ENCODE assay signal across 1 cellular context in the genomic region with DNA sequence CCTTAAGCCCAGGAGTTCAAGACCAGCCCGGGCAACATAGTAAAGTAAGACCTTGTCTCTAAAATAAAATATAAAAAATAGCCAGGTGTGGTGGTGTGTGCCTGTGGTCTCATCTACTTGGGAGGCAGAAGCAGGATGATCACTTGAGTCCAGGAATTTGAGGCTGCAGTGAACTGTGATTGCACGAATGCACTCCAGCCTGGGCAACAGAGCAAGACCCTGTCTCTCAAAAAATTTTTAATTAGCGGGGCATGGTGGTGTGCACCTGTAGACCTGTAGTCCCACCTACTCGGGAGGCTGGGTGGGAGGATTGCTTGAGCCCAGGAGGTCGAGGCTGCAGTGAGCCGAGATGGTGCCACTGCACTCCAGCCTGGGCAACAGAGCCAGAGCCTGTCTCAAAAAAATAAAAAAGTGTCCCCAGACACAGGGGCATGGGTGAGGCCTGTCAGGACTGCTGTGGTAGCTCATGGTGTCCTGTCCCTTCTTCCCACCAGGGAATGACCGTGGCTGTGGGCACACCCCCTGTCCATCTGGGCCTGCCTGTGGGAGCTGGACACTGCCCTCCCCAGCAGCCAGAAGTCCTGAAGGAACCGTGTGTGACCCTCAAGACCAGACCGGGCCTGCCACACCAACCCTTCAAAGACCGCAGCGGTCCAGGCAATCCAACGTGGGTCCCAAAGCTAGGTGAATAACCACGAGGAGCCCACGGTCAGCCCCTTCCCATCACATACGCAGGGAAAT.
TF ChIP-seq lines count a peak whose summit lies in the region.

No MANE protein-coding gene starts in this region.

TF ChIP-seq in IMR-90, 13 proteins besides CTCF, POLR2A, EP300 and RAD21:
- TF ChIP-seq MAFK (IDR thresholded peaks at IDR 0.05; ENCODE audit: low read depth, low read length) (no peak), FOS (IDR thresholded peaks at IDR 0.05; ENCODE audit: low read depth, low read length) (no peak), RCOR1 (IDR thresholded peaks at IDR 0.05; ENCODE audit: insufficient replicate concordance, low read length) (no peak), MAZ (IDR thresholded peaks at IDR 0.05; ENCODE audit: borderline replicate concordance, low read depth, low read length) (no peak)
- TF ChIP-seq, protein P1, sequence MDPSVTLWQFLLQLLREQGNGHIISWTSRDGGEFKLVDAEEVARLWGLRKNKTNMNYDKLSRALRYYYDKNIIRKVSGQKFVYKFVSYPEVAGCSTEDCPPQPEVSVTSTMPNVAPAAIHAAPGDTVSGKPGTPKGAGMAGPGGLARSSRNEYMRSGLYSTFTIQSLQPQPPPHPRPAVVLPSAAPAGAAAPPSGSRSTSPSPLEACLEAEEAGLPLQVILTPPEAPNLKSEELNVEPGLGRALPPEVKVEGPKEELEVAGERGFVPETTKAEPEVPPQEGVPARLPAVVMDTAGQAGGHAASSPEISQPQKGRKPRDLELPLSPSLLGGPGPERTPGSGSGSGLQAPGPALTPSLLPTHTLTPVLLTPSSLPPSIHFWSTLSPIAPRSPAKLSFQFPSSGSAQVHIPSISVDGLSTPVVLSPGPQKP (IDR thresholded peaks at IDR 0.05; ENCODE audit: borderline replicate concordance, low read depth, low read length), result no peak
